Comparison of ENCODE assay signal across 1 cellular context in genomic region chr15:60479711-60480110, GRCh38.
TF ChIP-seq lines count a peak whose summit lies in the region.

No MANE protein-coding gene starts in this region.

TF ChIP-seq in H1, 55 proteins besides CTCF, POLR2A, EP300 and RAD21 (continued from another document):
- no peak for TF ChIP-seq E2F6 (IDR thresholded peaks at IDR 0.05)
- TF ChIP-seq RFX5 (IDR thresholded peaks at IDR 0.05; ENCODE audit: borderline replicate concordance, low read depth, low read length): no peak
